1 cellular context compared by ENCODE assay signal in genomic region chr6:105136433-105137350, GRCh38.
TF ChIP-seq lines count a peak whose summit lies in the region.

No MANE protein-coding gene starts in this region.

TF ChIP-seq in HepG2, 621 proteins besides CTCF, POLR2A, EP300 and RAD21 (continued from another document and continues in another):
- TF ChIP-seq HNF1B (CRISPR knock-in tag; IDR thresholded peaks at IDR 0.05): 0 out of 2 replicates have a peak, but pooled peaks have one; percentile 27
- TF ChIP-seq ZFY (CRISPR knock-in tag; IDR thresholded peaks at IDR 0.05): 0 out of 2 replicates have a peak, but pooled peaks have one; percentile 15
- no peak for TF ChIP-seq ZNF275 (CRISPR knock-in tag; IDR thresholded peaks at IDR 0.05; ENCODE audit: borderline replicate concordance)
- no peak for TF ChIP-seq PRPF4 (IDR thresholded peaks at IDR 0.05; ENCODE audit: low read depth, low read length, poor library complexity, severe bottlenecking)
- peak; percentile 3; the same call in 1 of the 2 replicates for TF ChIP-seq DZIP1 (CRISPR knock-in tag; IDR thresholded peaks at IDR 0.05)
- TF ChIP-seq ZNF607 (CRISPR knock-in tag; IDR thresholded peaks at IDR 0.05; ENCODE audit: borderline replicate concordance): 0 out of 2 replicates have a peak, but pooled peaks have one; percentile 27
- TF ChIP-seq ZNF407 (CRISPR knock-in tag; IDR thresholded peaks at IDR 0.05; ENCODE audit: not compliant biosample characterization): peak; percentile 53
- TF ChIP-seq HDAC1 (CRISPR knock-in tag; IDR thresholded peaks at IDR 0.05): peak; percentile 46; the same call in 1 of the 2 replicates
- peak; percentile 63; the same call in 1 of the 2 replicates for TF ChIP-seq ZFP91 (CRISPR knock-in tag; IDR thresholded peaks at IDR 0.05; ENCODE audit: borderline replicate concordance)
- TF ChIP-seq CHCHD3 (CRISPR knock-in tag; IDR thresholded peaks at IDR 0.05): no peak
- TF ChIP-seq RXRA (CRISPR knock-in tag; IDR thresholded peaks at IDR 0.05): no peak
- 0 out of 2 replicates have a peak, but pooled peaks have one; percentile 49 for TF ChIP-seq CSRNP1 (CRISPR knock-in tag; IDR thresholded peaks at IDR 0.05)
- TF ChIP-seq ZNF34 (CRISPR knock-in tag; IDR thresholded peaks at IDR 0.05; ENCODE audit: borderline replicate concordance): 0 out of 2 replicates have a peak, but pooled peaks have one; percentile 49
- TF ChIP-seq ZNF446 (CRISPR knock-in tag; IDR thresholded peaks at IDR 0.05): peak; percentile 47; the same call in 1 of the 2 replicates
- peak; percentile 38; the same call in 1 of the 2 replicates for TF ChIP-seq ZBTB8A (CRISPR knock-in tag; IDR thresholded peaks at IDR 0.05; ENCODE audit: borderline replicate concordance, low read depth)
- TF ChIP-seq HNF4G (IDR thresholded peaks at IDR 0.05; ENCODE audit: borderline replicate concordance, low read depth, low read length): peak; percentile 13; the same call in 1 of the 2 replicates
- no peak for TF ChIP-seq HNF4G (CRISPR knock-in tag; IDR thresholded peaks at IDR 0.05; ENCODE audit: borderline replicate concordance, low read depth)
- peak; percentile 52; the same call in 1 of the 2 replicates for TF ChIP-seq ZSCAN5A (CRISPR knock-in tag; IDR thresholded peaks at IDR 0.05; ENCODE audit: borderline replicate concordance)
- no peak for TF ChIP-seq PCBP2 (optimal IDR thresholded peaks at IDR 0.05; ENCODE audit: low read depth, low read length, poor library complexity, severe bottlenecking)
- peak; percentile 71; the same call in 1 of the 2 replicates for TF ChIP-seq MTA1 (CRISPR knock-in tag; IDR thresholded peaks at IDR 0.05; ENCODE audit: borderline replicate concordance)
- TF ChIP-seq THAP8 (CRISPR knock-in tag; IDR thresholded peaks at IDR 0.05; ENCODE audit: borderline replicate concordance): peak; percentile 27; the same call in 1 of the 2 replicates
- TF ChIP-seq MYPOP (CRISPR knock-in tag; IDR thresholded peaks at IDR 0.05): 0 out of 2 replicates have a peak, but pooled peaks have one; percentile 30
- TF ChIP-seq ZNF501 (CRISPR knock-in tag; IDR thresholded peaks at IDR 0.05): peak; percentile 49
- peak; percentile 28; the same call in 1 of the 2 replicates for TF ChIP-seq PHF8 (CRISPR knock-in tag; IDR thresholded peaks at IDR 0.05)
- TF ChIP-seq ATF7-NPFF (CRISPR knock-in tag; IDR thresholded peaks at IDR 0.05; ENCODE audit: low read depth): peak; percentile 17; the same call in 1 of the 2 replicates
- TF ChIP-seq BCLAF1 (IDR thresholded peaks at IDR 0.05): no peak
- TF ChIP-seq ZMYM4 (CRISPR knock-in tag; IDR thresholded peaks at IDR 0.05): no peak
